18 cellular contexts compared by ENCODE assay signal in genomic region chr12:20040844-20041243, GRCh38.
DNase-seq lines count a peak whose midpoint lies in the region; ATAC-seq lines count a peak whose summit lies in the region.
"Had no signal": no experiment of that assay in that cellular context is flagged by ENCODE, and none has a peak within 500 bp of the region (broad histone marks: within the 10 kb centered on the region; RNA-seq: fewer than 3 reads in every experiment).

No MANE protein-coding gene starts in this region.

- H3K27me3 ChIP-seq in SJCRH30: no peaks in the 10 kb centered on the region
- H3K27me3 ChIP-seq: upper lobe of left lung had no signal

- ATAC-seq in Right ventricle myocardium inferior (peak; percentile 77), HG03565 (IDR thresholded peaks at IDR 0.05; ENCODE audit: unreplicated experiment) (no peak)
- ATAC-seq: natural killer cell had no signal

- H3K27ac ChIP-seq in SJCRH30: peak overlapping the region; percentile 29
- H3K27ac ChIP-seq: upper lobe of left lung had no signal

- H3K4me1 ChIP-seq in SJCRH30: peaks cover 8% of the 10 kb centered on the region
- H3K4me1 ChIP-seq: upper lobe of left lung had no signal

- DNase-seq in DMS 273 treated with DMSO at 0.1 percent for 48 hours (lab: John Stamatoyannopoulos, UW) (peak; percentile 16), SJCRH30 (peak; percentile 74 to 80), Right ventricle myocardium inferior (ENCODE audit: missing footprints) (no peak), myocyte (ENCODE audit: low read depth) (peak; percentile 55), UCSD-AML1 (lab: John Stamatoyannopoulos, UW; ENCODE audit: unreplicated experiment) (no peak)
- DNase-seq in activated CD8-positive, alpha-beta memory T cell treated with anti-CD3 and anti-CD28 coated beads, Interleukin-2, amount 50 U/mL, for 4 hours: no peak
- DNase-seq in activated naive CD4-positive, alpha-beta T cell (lab: John Stamatoyannopoulos, UW): no peak
- DNase-seq: activated B cell treated with CpG ODN at 0.5 μM for 24 hours; activated CD8-positive, alpha-beta memory T cell treated with anti-CD3 and anti-CD28 coated beads for 24 hours; DMS53; foreskin melanocyte; KBM-7; mammary epithelial cell; natural killer cell; NK-92 treated with Interleukin-12 subunit alpha and Interleukin-12 subunit beta, amount 100 ng/mL, for 24 hours; stimulated activated naive CD4-positive, alpha-beta T cell treated with Interleukin-2 at 50 U/mL for 16 hours; upper lobe of left lung had no signal

- no peak overlapping the region for H3K4me3 ChIP-seq in SJCRH30
- H3K4me3 ChIP-seq: upper lobe of left lung had no signal

- no peaks in the 10 kb centered on the region for H3K36me3 ChIP-seq in SJCRH30
- H3K36me3 ChIP-seq: upper lobe of left lung had no signal

- no peaks in the 10 kb centered on the region for H3K9me3 ChIP-seq in SJCRH30 (replicated peaks)
- H3K9me3 ChIP-seq: upper lobe of left lung had no signal

- intact Hi-C loops in Right ventricle myocardium inferior (cut with DNase I): loop anchor here (5.0 kb wide), 3 partner anchors 171 to 326 kb away; partner anchors contain the start of gene PDE3A

Comparison
In these comparisons a context has a peak if more than half of its experiments do, and no peak if none do; other contexts are left out.
1. DNase-seq: peak in DMS 273 treated with DMSO at 0.1 percent for 48 hours (single experiment), SJCRH30 (2 of 2) and myocyte (single experiment); none in Right ventricle myocardium inferior (single experiment), UCSD-AML1 (single experiment), activated CD8-positive, alpha-beta memory T cell treated with anti-CD3 and anti-CD28 coated beads, Interleukin-2, amount 50 U/mL, for 4 hours (single experiment) and activated naive CD4-positive, alpha-beta T cell (0 of 4).